9 cellular contexts compared by ENCODE assay signal in genomic region chr1:54971317-54971791, GRCh38. TPM values are rescaled to one million over a fixed set of nuclear protein-coding genes. Genes with fewer than 3 reads are reported as not detected.
DNase-seq lines count a peak whose midpoint lies in the region; ATAC-seq, FAIRE-seq and TF ChIP-seq lines count a peak whose summit lies in the region.
"Had no signal": no experiment of that assay in that cellular context is flagged by ENCODE, and none has a peak within 500 bp of the region (broad histone marks: within the 10 kb centered on the region; RNA-seq: fewer than 3 reads in every experiment).

No MANE protein-coding gene starts in this region.

- no peak overlapping the region for H3K27ac ChIP-seq in colonic mucosa

- H3K27me3 Mint-ChIP-seq in naive thymus-derived CD8-positive, alpha-beta T cell: peaks cover 14 to 66% (median 26%) of the 10 kb centered on the region in 5 donors
- H3K27me3 Mint-ChIP-seq in T-helper 17 cell: peaks cover 65% of the 10 kb centered on the region

- H3K9me3 Mint-ChIP-seq in naive thymus-derived CD8-positive, alpha-beta T cell: peaks cover 0 to 2% (median 0%) of the 10 kb centered on the region in 9 donors
- H3K9me3 Mint-ChIP-seq: nephron had no signal

- H3K4me3 Mint-ChIP-seq in naive thymus-derived CD8-positive, alpha-beta T cell: no peak overlapping the region
- H3K4me3 Mint-ChIP-seq in T-helper 17 cell: no peak overlapping the region
- H3K4me3 Mint-ChIP-seq: nephron had no signal

- no peak for DNase-seq in H54 (ENCODE audit: insufficient read length, low spot score)
- DNase-seq in LHCN-M2 (ENCODE audit: low read depth): peak; percentile 60
- peak; percentile 17 for DNase-seq in kidney glomerular epithelial cell (lab: John Stamatoyannopoulos, UW)
- DNase-seq in naive thymus-derived CD8-positive, alpha-beta T cell: no peak
- no peak for DNase-seq in colonic mucosa
- no peak for DNase-seq in T-helper 17 cell
- no peak for DNase-seq in iPS-NIHi11 (ENCODE audit: low spot score)

- no peaks in the 10 kb centered on the region for H3K9me3 ChIP-seq in colonic mucosa
- no peaks in the 10 kb centered on the region for H3K9me3 ChIP-seq in T-helper 17 cell (ENCODE audit: control insufficient read depth, low read length, poor library complexity, severe bottlenecking)

- POLR2A ChIA-PET in naive thymus-derived CD8-positive, alpha-beta T cell (lab: Charles Lee): no interaction called here

- H3K4me1 Mint-ChIP-seq in naive thymus-derived CD8-positive, alpha-beta T cell: peaks cover 0 to 4% (median 2%) of the 10 kb centered on the region in 4 donors
- H3K4me1 Mint-ChIP-seq in T-helper 17 cell: peaks cover 3% of the 10 kb centered on the region

- TF ChIP-seq CTCF in colonic mucosa (IDR thresholded peaks at IDR 0.05): no peak

- FAIRE-seq in H54 (lab: Jason Lieb, UNC): peak; percentile 36

- H3K36me3 ChIP-seq in colonic mucosa: no peaks in the 10 kb centered on the region

- H3K27me3 ChIP-seq in colonic mucosa: no peaks in the 10 kb centered on the region

- intact Hi-C loops in colonic mucosa (cut with DNase I): no loop called here

- no peaks in the 10 kb centered on the region for H3K36me3 Mint-ChIP-seq in naive thymus-derived CD8-positive, alpha-beta T cell
- H3K36me3 Mint-ChIP-seq in T-helper 17 cell (ENCODE audit: low read depth): peaks cover 15% of the 10 kb centered on the region

- no peak for TF ChIP-seq POLR2A in H54 (IDR thresholded peaks at IDR 0.05; ENCODE audit: low read depth, low read length)

- H3K4me3 ChIP-seq in colonic mucosa: no peak overlapping the region

- H3K27ac Mint-ChIP-seq in naive thymus-derived CD8-positive, alpha-beta T cell: no peak overlapping the region
- no peak overlapping the region for H3K27ac Mint-ChIP-seq in T-helper 17 cell
- H3K27ac Mint-ChIP-seq: nephron had no signal

- peak; percentile 91 for ATAC-seq in GM18511 (IDR thresholded peaks at IDR 0.05; ENCODE audit: unreplicated experiment)
- no peak for ATAC-seq in naive thymus-derived CD8-positive, alpha-beta T cell
- ATAC-seq in T-helper 17 cell: no peak

- no peak overlapping the region for H3K9ac ChIP-seq in colonic mucosa (ENCODE audit: low read depth in 2 of 2, low read length in 2 of 2)

- no peaks in the 10 kb centered on the region for H3K4me1 ChIP-seq in colonic mucosa

RNA-seq across cellular contexts. Expression of gene TMEM61, which starts 9.1 kb away (rescaled TPM):
- total RNA-seq in LHCN-M2 (2014; rRNA removed): not detected in 2 replicates
- not detected for polyA plus RNA-seq in LHCN-M2 (2012)
- total RNA-seq in naive thymus-derived CD8-positive, alpha-beta T cell: not detected
- not detected for polyA plus RNA-seq in naive thymus-derived CD8-positive, alpha-beta T cell
- 10 to 100 TPM; 11.0 to 13.4 TPM for total RNA-seq in colonic mucosa
- not detected for total RNA-seq in T-helper 17 cell

RNA-seq across cellular contexts. Expression of gene BSND, which starts 27.4 kb away (rescaled TPM):
- total RNA-seq in LHCN-M2 (2014; rRNA removed): not detected in 2 replicates
- polyA plus RNA-seq in LHCN-M2 (2012): not detected
- total RNA-seq in naive thymus-derived CD8-positive, alpha-beta T cell: not detected
- polyA plus RNA-seq in naive thymus-derived CD8-positive, alpha-beta T cell: not detected
- not detected for total RNA-seq in colonic mucosa
- under 1 TPM in 1 of 2 donors, not detected in 1; 0.07 TPM for total RNA-seq in T-helper 17 cell

Comparison
In these comparisons a context has a peak if more than half of its experiments do, and no peak if none do; other contexts are left out.
1. DNase-seq: peak in LHCN-M2 (single experiment) and kidney glomerular epithelial cell (single experiment); none in H54 (single experiment), naive thymus-derived CD8-positive, alpha-beta T cell (0 of 10), colonic mucosa (single experiment), T-helper 17 cell (0 of 3) and iPS-NIHi11 (single experiment).
2. RNA of gene TMEM61, which starts 9.1 kb away (total RNA-seq): 11.0 to 13.4 TPM in colonic mucosa; not detected in LHCN-M2, not detected in naive thymus-derived CD8-positive, alpha-beta T cell and not detected in T-helper 17 cell; every median in the first group is over 10 times any median in the second.